In genomic region chr17:79074650-79075432, GRCh38 we compare ENCODE assay signal across 8 cellular contexts. TPM values are rescaled to one million over a fixed set of nuclear protein-coding genes. Genes with fewer than 3 reads are reported as not detected.
DNase-seq lines count a peak whose midpoint lies in the region; ATAC-seq and TF ChIP-seq lines count a peak whose summit lies in the region.

ENGASE (plus strand) TSS chr17:79074824; CDS start chr17:79074945, 121 bp downstream.

- peak within 1 kb of the TSS; percentile 83 to 87 for H3K27ac ChIP-seq in left lung

- H3K9me3 ChIP-seq in left lung = no peaks in the 10 kb centered on the region

- DNase-seq in BJ (ENCODE audit: low read depth) (peak; percentile 35), NCI-H69 (lab: John Stamatoyannopoulos, UW) (peak; percentile 96), left lung (peak; percentile 95 to 99)
- peak; percentile 83 to 87 for DNase-seq in activated CD4-positive, alpha-beta T cell treated with anti-CD3 and anti-CD28 coated beads, Interleukin-2, amount 50 U/mL, for 24 hours (ENCODE audit: low read depth in 1 of 2, low spot score in 1 of 2)
- peak; percentile 90 to 94 for DNase-seq in stimulated activated CD4-positive, alpha-beta T cell treated with anti-CD3 and anti-CD28 coated beads, Interleukin-2, amount 100 ng/mL, for 24 hours

- peaks cover 2% of the 10 kb centered on the region for H3K27me3 Mint-ChIP-seq in dendritic cell treated with granulocyte-macrophage colony-stimulating factor and Interleukin-4, amounts not matched to agents 40 ng/mL and 50 ng/mL, for 4 days

- peaks cover 29% of the 10 kb centered on the region for H3K4me1 Mint-ChIP-seq in dendritic cell treated with granulocyte-macrophage colony-stimulating factor and Interleukin-4, amounts not matched to agents 40 ng/mL and 50 ng/mL, for 4 days (ENCODE audit: low read depth)

- peaks cover 38% of the 10 kb centered on the region for H3K36me3 Mint-ChIP-seq in dendritic cell treated with granulocyte-macrophage colony-stimulating factor and Interleukin-4, amounts not matched to agents 40 ng/mL and 50 ng/mL, for 4 days (ENCODE audit: low read depth)

- peak within 1 kb of the TSS; percentile 95 for H3K4me3 Mint-ChIP-seq in dendritic cell treated with granulocyte-macrophage colony-stimulating factor and Interleukin-4, amounts not matched to agents 40 ng/mL and 50 ng/mL, for 4 days

- peaks cover 0 to 25% of the 10 kb centered on the region in 2 donors for H3K4me1 ChIP-seq in left lung

- TF ChIP-seq CTCF in BJ (IDR thresholded peaks at IDR 0.05; ENCODE audit: insufficient read depth, low read depth, low read length) (no peak), left lung (IDR thresholded peaks at IDR 0.05) (no peak)

- ATAC-seq in GM19351 (IDR thresholded peaks at IDR 0.05; ENCODE audit: unreplicated experiment) = peak; percentile 87
- ATAC-seq in HG03520 (IDR thresholded peaks at IDR 0.05; ENCODE audit: unreplicated experiment) = peak; percentile 82
- ATAC-seq in left lung = peak; percentile 99

- CTCF ChIA-PET in BJ (lab: Yijun Ruan, JAX) = interaction anchor here (0.7 to 5.9 kb wide), 9 partner anchors 8 to 634 kb away, joined by 3 to 31 read pairs (median 3); no protein-coding TSS in a partner anchor

- intact Hi-C loops in dendritic cell treated with granulocyte-macrophage colony-stimulating factor and Interleukin-4, amounts not matched to agents 40 ng/mL and 50 ng/mL, for 4 days (cut with micrococcal nuclease) = no loop called here
- intact Hi-C loops in left lung (cut with DNase I) = no loop called here

- peak within 1 kb of the TSS; percentile 71 for H3K4me3 ChIP-seq in BJ (ENCODE audit: low read depth, low read length)
- H3K4me3 ChIP-seq in left lung = peak within 1 kb of the TSS; percentile 67 to 86

- H3K9me3 Mint-ChIP-seq in dendritic cell treated with granulocyte-macrophage colony-stimulating factor and Interleukin-4, amounts not matched to agents 40 ng/mL and 50 ng/mL, for 4 days = no peaks in the 10 kb centered on the region

- peaks cover 1% of the 10 kb centered on the region for H3K36me3 ChIP-seq in BJ (ENCODE audit: control insufficient read depth, insufficient read depth, low read length)
- peaks cover 0 to 24% of the 10 kb centered on the region in 2 donors for H3K36me3 ChIP-seq in left lung

- POLR2A ChIA-PET in BJ (lab: Charles Lee) = interaction anchor here (0.6 to 0.7 kb wide), 2 partner anchors 21 to 700 kb away, joined by 3 to 7 read pairs; no protein-coding TSS in a partner anchor

- H3K27me3 ChIP-seq in BJ (ENCODE audit: control insufficient read depth, insufficient read depth, low read length) (peaks cover 2% of the 10 kb centered on the region), left lung (no peaks in the 10 kb centered on the region)

- peak within 1 kb of the TSS; percentile 92 for H3K27ac Mint-ChIP-seq in dendritic cell treated with granulocyte-macrophage colony-stimulating factor and Interleukin-4, amounts not matched to agents 40 ng/mL and 50 ng/mL, for 4 days

RNA-seq across cellular contexts. Expression of gene ENGASE, which starts in this region (rescaled TPM):
- 4.7 and 7.4 TPM in 2 replicates for polyA plus RNA-seq in BJ (2011; rRNA removed)
- polyA minus RNA-seq in BJ (2011; rRNA and poly(A)+ RNA removed) = 6.7 and 7.9 TPM in 2 replicates
- total RNA-seq in left lung = 10 to 100 TPM; 46.9 to 50.2 TPM

Comparison
In these comparisons a context has a peak if more than half of its experiments do, and no peak if none do; other contexts are left out.
1. Peak in every context shown above with its lines: DNase-seq, ATAC-seq, H3K4me3 ChIP-seq and H3K27ac ChIP-seq.
2. DNase-seq: peak in every context shown above with its lines; median percentile 97 in left lung; 96 in NCI-H69; 92 in stimulated activated CD4-positive, alpha-beta T cell treated with anti-CD3 and anti-CD28 coated beads, Interleukin-2, amount 100 ng/mL, for 24 hours; 85 in activated CD4-positive, alpha-beta T cell treated with anti-CD3 and anti-CD28 coated beads, Interleukin-2, amount 50 U/mL, for 24 hours; 35 in BJ.